8 cellular contexts compared by ENCODE assay signal in genomic region chr7:5526190-5527037, GRCh38. TPM values are rescaled to one million over a fixed set of nuclear protein-coding genes. Genes with fewer than 3 reads are reported as not detected.
DNase-seq lines count a peak whose midpoint lies in the region; ATAC-seq and TF ChIP-seq lines count a peak whose summit lies in the region.

No MANE protein-coding gene starts in this region.

- H3K4me1 Mint-ChIP-seq in T-helper 17 cell, result peaks cover 34% of the 10 kb centered on the region
- peaks cover 52% of the 10 kb centered on the region for H3K4me1 Mint-ChIP-seq in dendritic cell treated with granulocyte-macrophage colony-stimulating factor and Interleukin-4, amounts not matched to agents 40 ng/mL and 50 ng/mL, for 4 days (ENCODE audit: low read depth)

- H3K9me3 ChIP-seq in T-helper 17 cell (ENCODE audit: control insufficient read depth, low read length, poor library complexity, severe bottlenecking), result no peaks in the 10 kb centered on the region
- H3K9me3 ChIP-seq in mesodermal cell (ENCODE audit: control insufficient read depth, low read length), result no peaks in the 10 kb centered on the region
- no peaks in the 10 kb centered on the region for H3K9me3 ChIP-seq in thyroid gland

- H3K27me3 ChIP-seq in thyroid gland, result no peaks in the 10 kb centered on the region

- 76 to 85% methylated on average over 6 to 7 of the region's 9 CpGs for WGBS in mesodermal cell (ENCODE audit: insufficient coverage in 2 of 2), 2 experiments
- 71 to 75% methylated on average over 4 to 7 of the region's 9 CpGs for WGBS in thyroid gland, 2 donors

- TF ChIP-seq POLR2A in GM19099 (IDR thresholded peaks at IDR 0.05; ENCODE audit: extremely low read depth, insufficient read length, low read depth) (peak; percentile 77), thyroid gland (IDR thresholded peaks at IDR 0.05) (no peak)

- H3K36me3 Mint-ChIP-seq in T-helper 17 cell (ENCODE audit: low read depth), result peaks cover 20% of the 10 kb centered on the region
- peaks cover 79% of the 10 kb centered on the region for H3K36me3 Mint-ChIP-seq in dendritic cell treated with granulocyte-macrophage colony-stimulating factor and Interleukin-4, amounts not matched to agents 40 ng/mL and 50 ng/mL, for 4 days (ENCODE audit: low read depth)

- H3K27ac ChIP-seq in mesodermal cell (ENCODE audit: low read depth, low read length, severe bottlenecking) (peak overlapping the region; percentile 81), thyroid gland (peak overlapping the region in 2 of 3 donors; percentile 44 to 100)

- in situ Hi-C loops in ACHN (cut with HindIII; ENCODE audit: low pct_ligation_motif_present, low pct_unique_long_range_greater_than_20kb, low sequenced_read_pairs), result no loop called here

- peak overlapping the region; percentile 98 for H3K27ac Mint-ChIP-seq in T-helper 17 cell
- H3K27ac Mint-ChIP-seq in dendritic cell treated with granulocyte-macrophage colony-stimulating factor and Interleukin-4, amounts not matched to agents 40 ng/mL and 50 ng/mL, for 4 days, result peak overlapping the region; percentile 95

- DNase-seq in ACHN, result peak; percentile 62
- DNase-seq in T-helper 17 cell, result peak in 1 of 3 donors; percentile 13
- DNase-seq in thyroid gland, result peak; percentile 25 to 28
- no peak for DNase-seq in mesenteric fat pad (ENCODE audit: low spot score)
- no peak for DNase-seq in COR-L47 (lab: John Stamatoyannopoulos, UW)

- intact Hi-C loops in dendritic cell treated with granulocyte-macrophage colony-stimulating factor and Interleukin-4, amounts not matched to agents 40 ng/mL and 50 ng/mL, for 4 days (cut with micrococcal nuclease), result no loop called here
- intact Hi-C loops in thyroid gland (cut with DNase I), result no loop called here

- peak in 1 of 6 experiments; percentile 5 for TF ChIP-seq CTCF in thyroid gland (IDR thresholded peaks at IDR 0.05)

- H3K4me1 ChIP-seq in mesodermal cell (ENCODE audit: control insufficient read depth, insufficient read depth, low read length, poor library complexity, severe bottlenecking) (no peaks in the 10 kb centered on the region), thyroid gland (peaks cover 20 to 23% of the 10 kb centered on the region in 2 donors)

- no peaks in the 10 kb centered on the region for H3K27me3 Mint-ChIP-seq in T-helper 17 cell
- no peaks in the 10 kb centered on the region for H3K27me3 Mint-ChIP-seq in dendritic cell treated with granulocyte-macrophage colony-stimulating factor and Interleukin-4, amounts not matched to agents 40 ng/mL and 50 ng/mL, for 4 days

- H3K4me3 Mint-ChIP-seq in T-helper 17 cell, result peak overlapping the region; percentile 98
- H3K4me3 Mint-ChIP-seq in dendritic cell treated with granulocyte-macrophage colony-stimulating factor and Interleukin-4, amounts not matched to agents 40 ng/mL and 50 ng/mL, for 4 days, result peak overlapping the region; percentile 92

- peak overlapping the region; percentile 87 for H3K4me3 ChIP-seq in mesodermal cell (ENCODE audit: extremely low read depth, insufficient read depth, low read length, poor library complexity, severe bottlenecking)
- H3K4me3 ChIP-seq in thyroid gland (replicated peaks in 1 of 3), result no peak overlapping the region

- H3K9me3 Mint-ChIP-seq in dendritic cell treated with granulocyte-macrophage colony-stimulating factor and Interleukin-4, amounts not matched to agents 40 ng/mL and 50 ng/mL, for 4 days, result no peaks in the 10 kb centered on the region

- H3K36me3 ChIP-seq in mesodermal cell (ENCODE audit: control insufficient read depth, insufficient read depth, low read length), result peaks cover 49% of the 10 kb centered on the region
- H3K36me3 ChIP-seq in thyroid gland, result peaks cover 36 to 40% of the 10 kb centered on the region in 2 donors

- no peak for ATAC-seq in T-helper 17 cell

RNA-seq across cellular contexts. Expression of gene ACTB, which starts 4.0 kb away (rescaled TPM):
- total RNA-seq in T-helper 17 cell (1,000 to 10,000 TPM; 3,656 to 4,118 TPM), thyroid gland (1,000 to 10,000 TPM in 3 of 4 donors, 100 to 1,000 TPM in 1; 848 to 2,475 (median 1,538) TPM), mesenteric fat pad (4,206 TPM)
- 3,902 TPM for polyA plus RNA-seq in mesodermal cell (2013, experiment 1 of 2)
- polyA plus RNA-seq in mesodermal cell (2013, experiment 2 of 2), result 3,238 TPM

RNA-seq across cellular contexts. Expression of gene FBXL18, which starts 12.8 kb away (rescaled TPM):
- total RNA-seq in T-helper 17 cell (1 to 10 TPM; 9.7 TPM), thyroid gland (10 to 100 TPM in 3 of 4 donors, 1 to 10 TPM in 1; 6.2 to 12.7 (median 10.4) TPM), mesenteric fat pad (11.4 TPM)
- 6.0 TPM for polyA plus RNA-seq in mesodermal cell (2013, experiment 1 of 2)
- polyA plus RNA-seq in mesodermal cell (2013, experiment 2 of 2), result 4.9 TPM

Comparison
In these comparisons a context has a peak if more than half of its experiments do, and no peak if none do; other contexts are left out.
1. DNase-seq: peak in ACHN (single experiment) and thyroid gland (2 of 2); none in mesenteric fat pad (single experiment) and COR-L47 (single experiment).